Comparison of ENCODE assay signal across 8 cellular contexts in the genomic region with DNA sequence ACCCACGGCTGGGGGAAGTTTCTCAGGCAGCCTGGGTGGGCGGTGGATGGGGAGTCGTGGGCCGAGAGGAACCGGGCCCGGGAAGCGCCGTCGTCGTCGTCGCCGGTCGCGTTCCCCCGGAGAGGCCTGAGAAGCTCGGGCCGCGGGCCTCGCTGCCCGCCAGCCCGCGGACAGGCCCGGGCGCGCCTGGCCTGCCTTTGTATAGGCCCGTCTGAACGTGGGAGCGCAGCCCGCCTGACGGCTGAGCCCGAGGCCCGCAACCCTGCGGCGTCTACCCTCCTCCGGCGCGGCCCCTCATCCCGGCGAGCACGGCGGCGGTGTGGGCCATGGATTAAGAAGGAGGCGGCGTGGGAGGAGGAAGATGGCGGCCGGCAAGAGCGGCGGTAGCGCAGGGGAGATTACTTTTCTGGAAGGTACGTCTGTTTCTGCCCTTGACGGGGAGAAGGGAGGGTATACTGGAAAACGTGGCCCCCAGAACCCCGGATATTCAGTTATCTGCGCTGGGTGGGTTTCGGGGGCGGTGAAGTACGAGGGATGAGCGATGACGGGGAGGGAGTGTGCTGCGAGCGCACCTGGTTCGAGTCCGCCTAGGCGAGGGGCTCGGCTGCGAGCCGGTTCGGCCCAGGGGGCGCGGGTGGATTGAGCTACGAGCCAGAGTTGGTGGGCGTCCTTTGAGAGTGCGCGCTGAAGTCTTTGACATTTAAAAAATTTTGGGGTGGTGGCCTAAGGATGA. TPM values are rescaled to one million over a fixed set of nuclear protein-coding genes. Genes with fewer than 3 reads are reported as not detected.
DNase-seq lines count a peak whose midpoint lies in the region; ATAC-seq and TF ChIP-seq lines count a peak whose summit lies in the region.

No MANE protein-coding gene starts in this region.

- peaks cover 53 to 74% of the 10 kb centered on the region in 2 donors for H3K4me1 Mint-ChIP-seq in immature natural killer cell

- H3K4me3 ChIP-seq in astrocyte of the spinal cord (ENCODE audit: low read depth, low read length): peak overlapping the region; percentile 91

- H3K27me3 Mint-ChIP-seq in immature natural killer cell (ENCODE audit: low read depth in 3 of 3): peaks cover 2 to 17% (median 7%) of the 10 kb centered on the region in 3 donors

- no peaks in the 10 kb centered on the region for H3K36me3 Mint-ChIP-seq in immature natural killer cell

- peak overlapping the region; percentile 95 to 99 (median 98) for H3K27ac Mint-ChIP-seq in immature natural killer cell

- H3K4me3 Mint-ChIP-seq in immature natural killer cell: peak overlapping the region; percentile 97 to 99 (median 99)

- DNase-seq in EH (ENCODE audit: low read depth) (peak; percentile 55), HuH-7 (ENCODE audit: low spot score) (peak; percentile 18), T-helper 22 cell (ENCODE audit: low read depth) (peak; percentile 41), astrocyte of the spinal cord (ENCODE audit: low read depth, low spot score) (no peak), immature natural killer cell (peak in 1 of 3 donors; percentile 64), putamen (ENCODE audit: low spot score) (no peak)
- DNase-seq in stimulated activated CD4-positive, alpha-beta T cell treated with anti-CD3 and anti-CD28 coated beads, Interleukin-15, amount 100 ng/mL, for 24 hours: peak; percentile 76

- H3K9me3 Mint-ChIP-seq in immature natural killer cell: no peaks in the 10 kb centered on the region

- no peak for TF ChIP-seq CTCF in astrocyte of the spinal cord (IDR thresholded peaks at IDR 0.05; ENCODE audit: low read depth, low read length)

- in situ Hi-C loops in astrocyte of the spinal cord (cut with HindIII; ENCODE audit: low sequenced_read_pairs): no loop called here

- ATAC-seq in GM21526 (IDR thresholded peaks at IDR 0.05; ENCODE audit: low FRiP score, unreplicated experiment): peak; percentile 34

RNA-seq across cellular contexts. Expression of a gene that starts 0.7 kb away (rescaled TPM):
- polyA plus RNA-seq in immature natural killer cell: 10 to 100 TPM; 32.5 to 57.3 (median 33.0) TPM

Comparison
In these comparisons a context has a peak if more than half of its experiments do, and no peak if none do; other contexts are left out.
1. DNase-seq: peak in EH (single experiment), HuH-7 (single experiment), T-helper 22 cell (single experiment) and stimulated activated CD4-positive, alpha-beta T cell treated with anti-CD3 and anti-CD28 coated beads, Interleukin-15, amount 100 ng/mL, for 24 hours (single experiment); none in astrocyte of the spinal cord (single experiment) and putamen (single experiment).